Comparison of ENCODE assay signal across 13 cellular contexts in the genomic region with DNA sequence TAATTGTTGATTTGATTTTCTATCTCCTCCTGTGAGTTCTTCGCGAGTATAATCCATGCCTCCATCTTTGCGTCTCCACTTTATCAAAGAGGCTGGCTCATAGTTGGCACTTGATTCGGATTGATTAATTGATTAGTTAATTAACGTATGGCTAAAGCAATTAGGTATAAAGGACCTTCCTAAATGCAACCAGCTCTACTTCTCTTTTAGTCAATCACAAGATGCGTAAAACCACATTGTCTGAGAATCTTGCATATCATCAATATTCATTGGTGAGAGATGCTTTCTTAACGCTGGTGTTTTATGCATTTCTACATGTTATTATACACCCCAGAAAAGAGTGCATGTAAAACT.
"Had no signal": no experiment of that assay in that cellular context is flagged by ENCODE, and none has a peak within 500 bp of the region (broad histone marks: within the 10 kb centered on the region; RNA-seq: fewer than 3 reads in every experiment).

No MANE protein-coding gene starts in this region.

- H3K36me3 Mint-ChIP-seq: activated naive CD8-positive, alpha-beta T cell had no signal

- H3K36me3 ChIP-seq: neural progenitor cell, thyroid gland had no signal

- H3K4me3 ChIP-seq: hepatocyte, neural progenitor cell, thyroid gland, vagina had no signal

- H3K27ac Mint-ChIP-seq: activated naive CD8-positive, alpha-beta T cell; neural progenitor cell had no signal

- FAIRE-seq: small intestine had no signal

- DNase-seq: activated CD4-positive, alpha-beta T cell treated with anti-CD3 and anti-CD28 coated beads for 1 hour; activated effector memory CD4-positive, alpha-beta T cell treated with anti-CD3 and anti-CD28 coated beads, Interleukin-2, amount 50 U/mL, for 16 hours; activated T-cell treated with anti-CD3 and anti-CD28 coated beads, Interleukin-2, amount 50 U/mL, for 4 hours; left ventricle myocardium superior; posterior cingulate gyrus; small intestine; T-helper 9 cell; thyroid gland had no signal

- H3K27me3 ChIP-seq: hepatocyte, neural progenitor cell, thyroid gland, vagina had no signal

- H3K4me2 ChIP-seq: hepatocyte, neural progenitor cell had no signal

- H3K9me3 ChIP-seq: thyroid gland, vagina had no signal

- H2AFZ ChIP-seq: hepatocyte, neural progenitor cell had no signal

- H3K9me3 Mint-ChIP-seq: mesothelial cell of epicardium had no signal

- H3K27ac ChIP-seq: hepatocyte, neural progenitor cell, thyroid gland, vagina had no signal

- H3K4me3 Mint-ChIP-seq: activated naive CD8-positive, alpha-beta T cell; activated T-cell treated with anti-CD3 and anti-CD28 coated beads, Interleukin-2, amount 50 U/mL, for 4 hours; mesothelial cell of epicardium; neural progenitor cell had no signal

- H3K4me1 ChIP-seq: neural progenitor cell, thyroid gland, vagina had no signal

- H3K79me2 ChIP-seq: hepatocyte had no signal

- H3K9ac ChIP-seq: neural progenitor cell had no signal

- ATAC-seq: activated T-cell treated with anti-CD3 and anti-CD28 coated beads, Interleukin-2, amount 50 U/mL, for 4 hours; left ventricle myocardium superior had no signal
